In genomic region chr17:2393954-2394749, GRCh38 we compare ENCODE assay signal across 8 cellular contexts. TPM values are rescaled to one million over a fixed set of nuclear protein-coding genes. Genes with fewer than 3 reads are reported as not detected.
DNase-seq lines count a peak whose midpoint lies in the region; ATAC-seq and TF ChIP-seq lines count a peak whose summit lies in the region.

No MANE protein-coding gene starts in this region.

- peaks cover 24% of the 10 kb centered on the region for H3K79me2 ChIP-seq in trophoblast cell (ENCODE audit: control insufficient read depth, insufficient read depth, low read length, poor library complexity)

- no peak for TF ChIP-seq POLR2A in esophagus muscularis mucosa (IDR thresholded peaks at IDR 0.05; ENCODE audit: low read depth)

- H3K27me3 ChIP-seq in esophagus muscularis mucosa: peaks cover 0 to 5% (median 0%) of the 10 kb centered on the region in 4 donors
- H3K27me3 ChIP-seq in trophoblast cell (ENCODE audit: insufficient read depth, low read length): no peaks in the 10 kb centered on the region

- H2BK5ac ChIP-seq in trophoblast cell (ENCODE audit: low read depth, low read length, poor library complexity): no peak overlapping the region

- H3K9ac ChIP-seq in ES-I3 (ENCODE audit: low read depth, low read length) (peak overlapping the region; percentile 22; the same call in 1 of the 2 replicates), trophoblast cell (ENCODE audit: low read length) (peak overlapping the region; percentile 57)

- H3K27ac ChIP-seq in esophagus muscularis mucosa (replicated peaks in 1 of 4) (peak overlapping the region; percentile 98 to 100 (median 100)), trophoblast cell (ENCODE audit: low read depth, low read length) (peak overlapping the region; percentile 40)

- H3K4me1 ChIP-seq in ES-I3 (ENCODE audit: insufficient read depth, low read length): peaks cover 24% of the 10 kb centered on the region
- H3K4me1 ChIP-seq in esophagus muscularis mucosa: peaks cover 79 to 87% (median 85%) of the 10 kb centered on the region in 4 donors
- peaks cover 41 to 43% of the 10 kb centered on the region in 2 experiments for H3K4me1 ChIP-seq in trophoblast cell (ENCODE audit: control insufficient read depth in 1 of 2, insufficient read depth in 2 of 2, low read length in 2 of 2)

- H3K36me3 ChIP-seq in ES-I3 (ENCODE audit: insufficient read depth, low read length): no peaks in the 10 kb centered on the region
- H3K36me3 ChIP-seq in esophagus muscularis mucosa: peaks cover 0 to 4% (median 0%) of the 10 kb centered on the region in 4 donors
- peaks cover 0 to 5% of the 10 kb centered on the region in 2 experiments for H3K36me3 ChIP-seq in trophoblast cell (ENCODE audit: control insufficient read depth in 1 of 2, insufficient read depth in 2 of 2, low read length in 2 of 2)

- H3K4me3 ChIP-seq in esophagus muscularis mucosa (peak overlapping the region; percentile 78 to 92 (median 86)), trophoblast cell (ENCODE audit: low read depth, low read length) (peak overlapping the region; percentile 49)

- peak overlapping the region; percentile 34 for H3K18ac ChIP-seq in trophoblast cell (ENCODE audit: low read length)

- TF ChIP-seq EP300 in esophagus muscularis mucosa (IDR thresholded peaks at IDR 0.05): no peak

- no peak overlapping the region for H4K12ac ChIP-seq in trophoblast cell (ENCODE audit: low read depth, low read length)

- intact Hi-C loops in esophagus muscularis mucosa (cut with DNase I): no loop called here

- DNase-seq in RPMI8226: peak; percentile 19
- no peak for DNase-seq in esophagus muscularis mucosa (ENCODE audit: extremely low spot score)
- DNase-seq in trophoblast cell: no peak
- DNase-seq in iPS-NIHi7 (ENCODE audit: extremely low spot score): no peak
- no peak for DNase-seq in activated effector memory CD4-positive, alpha-beta T cell treated with Interleukin-2 at 50 U/mL for 16 hours

- no peak for TF ChIP-seq CTCF in esophagus muscularis mucosa (IDR thresholded peaks at IDR 0.05)

- H3K14ac ChIP-seq in trophoblast cell (ENCODE audit: low read length): no peak overlapping the region

- H2AFZ ChIP-seq in trophoblast cell (ENCODE audit: insufficient read depth, low read length, poor library complexity): peak overlapping the region; percentile 1

- H3K9me3 ChIP-seq in ES-I3 (ENCODE audit: control insufficient read depth, insufficient read depth, low read length) (no peaks in the 10 kb centered on the region), esophagus muscularis mucosa (no peaks in the 10 kb centered on the region), trophoblast cell (ENCODE audit: insufficient read depth, low read depth, low read length) (no peaks in the 10 kb centered on the region)

- H4K91ac ChIP-seq in trophoblast cell (ENCODE audit: low read depth, low read length): peak overlapping the region; percentile 42

- H3K4ac ChIP-seq in trophoblast cell (ENCODE audit: low read depth, low read length): peak overlapping the region; percentile 38

- H4K8ac ChIP-seq in trophoblast cell (ENCODE audit: low read depth, low read length): peak overlapping the region; percentile 56

- 32% methylated on average over 33 of the region's 53 CpGs for WGBS in esophagus muscularis mucosa
- no CpG with 5 or more reads among the region's 53 CpGs for WGBS in trophoblast cell (ENCODE audit: extremely low coverage, insufficient coverage, insufficient read length)

- peak overlapping the region; percentile 69 for H3K4me2 ChIP-seq in trophoblast cell (ENCODE audit: low read length)

- H2BK12ac ChIP-seq in trophoblast cell (ENCODE audit: low read length): peak overlapping the region; percentile 71

- H3K79me1 ChIP-seq in trophoblast cell (ENCODE audit: low read length): peaks cover 38% of the 10 kb centered on the region

- H2AK5ac ChIP-seq in trophoblast cell (ENCODE audit: low read length): peak overlapping the region; percentile 82

- no peak overlapping the region for H3K23ac ChIP-seq in trophoblast cell (ENCODE audit: low read length)

- no peak for ATAC-seq in GM19324 (IDR thresholded peaks at IDR 0.05; ENCODE audit: low FRiP score, unreplicated experiment)
- ATAC-seq in GM19328 (IDR thresholded peaks at IDR 0.05; ENCODE audit: unreplicated experiment): no peak

- peak overlapping the region; percentile 41 for H2BK120ac ChIP-seq in trophoblast cell (ENCODE audit: insufficient read depth, low read length, poor library complexity)

RNA-seq across cellular contexts. Expression of gene MNT, which starts 6.7 kb away (rescaled TPM):
- 10 to 100 TPM; 10.8 to 17.4 (median 13.8) TPM for total RNA-seq in esophagus muscularis mucosa
- 16.2 and 16.6 TPM in 2 replicates for polyA plus RNA-seq in trophoblast cell (2013)

RNA-seq across cellular contexts. Expression of gene SGSM2, which starts 56.9 kb away (rescaled TPM):
- total RNA-seq in esophagus muscularis mucosa: 10 to 100 TPM; 32.0 to 72.2 (median 37.8) TPM
- 44.8 and 47.2 TPM in 2 replicates for polyA plus RNA-seq in trophoblast cell (2013)

RNA-seq across cellular contexts. Expression of gene TSR1, which starts 57.9 kb away (rescaled TPM):
- 10 to 100 TPM; 49.0 to 57.2 (median 55.1) TPM for total RNA-seq in esophagus muscularis mucosa
- polyA plus RNA-seq in trophoblast cell (2013): 25.0 and 26.0 TPM in 2 replicates
